In the genomic region with DNA sequence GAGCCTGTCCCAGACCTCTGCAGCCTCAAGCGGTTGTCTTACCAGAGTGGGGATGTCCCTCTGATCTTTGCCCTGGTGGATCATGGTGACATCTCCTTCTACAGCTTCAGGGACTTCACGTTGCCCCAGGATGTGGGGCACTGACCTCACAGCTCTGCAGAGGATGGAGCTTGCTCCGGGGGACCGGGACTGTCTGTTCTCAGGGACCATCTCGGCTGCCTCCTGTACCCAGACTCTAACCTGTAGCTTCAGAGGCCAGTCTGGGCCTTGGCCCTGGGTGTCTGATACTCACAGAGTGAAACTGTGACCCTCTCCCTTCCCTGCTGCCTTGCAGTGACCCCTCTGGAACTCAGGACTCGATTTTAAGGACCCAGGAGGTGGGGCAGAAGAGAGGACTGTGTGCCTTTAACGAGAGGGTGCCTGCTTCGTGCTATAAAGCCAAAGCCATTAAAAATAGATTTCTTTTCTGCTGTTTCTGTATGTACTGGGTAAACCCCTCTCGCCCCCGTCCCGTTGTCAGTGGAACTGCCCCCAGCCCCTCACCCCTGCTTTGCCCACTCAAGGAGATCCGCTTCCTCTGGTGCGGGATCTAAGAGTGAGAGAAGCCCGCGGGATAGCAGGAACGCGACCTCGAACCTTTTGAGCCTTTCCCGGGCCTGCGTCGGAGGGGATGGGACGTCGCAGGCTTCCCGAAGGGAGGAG, we compare ENCODE assay signal across 8 cellular contexts. TPM values are rescaled to one million over a fixed set of nuclear protein-coding genes. Genes with fewer than 3 reads are reported as not detected.
DNase-seq lines count a peak whose midpoint lies in the region; ATAC-seq and TF ChIP-seq lines count a peak whose summit lies in the region.

No MANE protein-coding gene starts in this region.

- H3K27me3 Mint-ChIP-seq in effector memory CD8-positive, alpha-beta T cell: no peaks in the 10 kb centered on the region
- no peaks in the 10 kb centered on the region for H3K27me3 Mint-ChIP-seq in natural killer cell treated with Interleukin-12 subunit alpha and Interleukin-12 subunit beta and Interleukin-15 and Interleukin-18, amount 100 ng/mL, for 72 hours

- no peak for ATAC-seq in effector memory CD8-positive, alpha-beta T cell (replicated peaks)
- ATAC-seq in natural killer cell treated with Interleukin-12 subunit alpha and Interleukin-12 subunit beta and Interleukin-15 and Interleukin-18, amount 100 ng/mL, for 72 hours: no peak
- no peak for ATAC-seq in GM21447 (IDR thresholded peaks at IDR 0.05; ENCODE audit: unreplicated experiment)
- no peak for ATAC-seq in omental fat pad (ENCODE audit: low FRiP score)

- peak overlapping the region; percentile 80 for H3K9ac ChIP-seq in NT2/D1 (ENCODE audit: insufficient read length, low read depth)

- DNase-seq in BE2C (no peak), NT2/D1 (ENCODE audit: low read depth, low spot score) (no peak), GOT3 (lab: John Stamatoyannopoulos, UW) (no peak), omental fat pad (ENCODE audit: low spot score) (no peak), anterior cingulate cortex (lab: John Stamatoyannopoulos, UW) (no peak)
- DNase-seq in effector memory CD8-positive, alpha-beta T cell: no peak
- DNase-seq in natural killer cell treated with Interleukin-12 subunit alpha and Interleukin-12 subunit beta and Interleukin-15 and Interleukin-18, amount 100 ng/mL, for 72 hours (ENCODE audit: low spot score): no peak

- peaks cover 37% of the 10 kb centered on the region for H3K36me3 Mint-ChIP-seq in effector memory CD8-positive, alpha-beta T cell (ENCODE audit: insufficient read depth)
- peaks cover 4% of the 10 kb centered on the region for H3K36me3 Mint-ChIP-seq in natural killer cell treated with Interleukin-12 subunit alpha and Interleukin-12 subunit beta and Interleukin-15 and Interleukin-18, amount 100 ng/mL, for 72 hours

- H3K4me1 ChIP-seq in BE2C: no peaks in the 10 kb centered on the region
- peaks cover 4% of the 10 kb centered on the region for H3K4me1 ChIP-seq in NT2/D1 (ENCODE audit: insufficient read depth, insufficient read length)

- no peaks in the 10 kb centered on the region for H3K9me3 Mint-ChIP-seq in effector memory CD8-positive, alpha-beta T cell
- H3K9me3 Mint-ChIP-seq in natural killer cell treated with Interleukin-12 subunit alpha and Interleukin-12 subunit beta and Interleukin-15 and Interleukin-18, amount 100 ng/mL, for 72 hours: no peaks in the 10 kb centered on the region

- H3K36me3 ChIP-seq in BE2C (peaks cover 3% of the 10 kb centered on the region; the same call in 1 of the 2 replicates), NT2/D1 (ENCODE audit: insufficient read depth, insufficient read length, low read length) (peaks cover 44% of the 10 kb centered on the region)

- H3K4me3 ChIP-seq in BE2C (ENCODE audit: low read depth, low read length) (peak overlapping the region; percentile 65), NT2/D1 (ENCODE audit: insufficient read length, low read depth) (peak overlapping the region; percentile 62)

- no peak for TF ChIP-seq CTCF in BE2C (IDR thresholded peaks at IDR 0.05; ENCODE audit: low read depth, low read length)
- no peak for TF ChIP-seq CTCF in omental fat pad (IDR thresholded peaks at IDR 0.05)

- no peaks in the 10 kb centered on the region for H3K9me3 ChIP-seq in BE2C
- H3K9me3 ChIP-seq in NT2/D1 (ENCODE audit: insufficient read depth, low read length): no peaks in the 10 kb centered on the region

- H3K4me3 Mint-ChIP-seq in effector memory CD8-positive, alpha-beta T cell: peak overlapping the region; percentile 83 to 88
- H3K4me3 Mint-ChIP-seq in natural killer cell treated with Interleukin-12 subunit alpha and Interleukin-12 subunit beta and Interleukin-15 and Interleukin-18, amount 100 ng/mL, for 72 hours: peak overlapping the region; percentile 20

- H3K27ac Mint-ChIP-seq in effector memory CD8-positive, alpha-beta T cell: no peak overlapping the region
- H3K27ac Mint-ChIP-seq in natural killer cell treated with Interleukin-12 subunit alpha and Interleukin-12 subunit beta and Interleukin-15 and Interleukin-18, amount 100 ng/mL, for 72 hours: no peak overlapping the region

- H3K27me3 ChIP-seq in BE2C: peaks cover 13% of the 10 kb centered on the region
- peaks cover 11% of the 10 kb centered on the region for H3K27me3 ChIP-seq in NT2/D1 (ENCODE audit: insufficient read depth, insufficient read length)

- peaks cover 10 to 17% of the 10 kb centered on the region in 2 donors for H3K4me1 Mint-ChIP-seq in effector memory CD8-positive, alpha-beta T cell (ENCODE audit: low read depth in 2 of 2)
- peaks cover 0 to 18% of the 10 kb centered on the region in 2 donors for H3K4me1 Mint-ChIP-seq in natural killer cell treated with Interleukin-12 subunit alpha and Interleukin-12 subunit beta and Interleukin-15 and Interleukin-18, amount 100 ng/mL, for 72 hours (ENCODE audit: low read depth in 2 of 2)

RNA-seq across cellular contexts. Expression of a gene that starts 1.1 kb away (rescaled TPM):
- polyA plus RNA-seq in BE2C (2012; ENCODE audit: insufficient read depth, insufficient read length, low read depth): 2.7 TPM
- total RNA-seq in natural killer cell treated with Interleukin-12 subunit alpha and Interleukin-12 subunit beta and Interleukin-15 and Interleukin-18, amount 100 ng/mL, for 72 hours: 10 to 100 TPM; 21.4 to 34.1 TPM
- 10 to 100 TPM in 1 of 4 donors, 1 to 10 TPM in 3; 5.4 to 10.4 (median 6.7) TPM for total RNA-seq in omental fat pad

RNA-seq across cellular contexts. Expression of a gene that starts 8.1 kb away (rescaled TPM):
- 71.6 TPM for polyA plus RNA-seq in BE2C (2012; ENCODE audit: insufficient read depth, insufficient read length, low read depth)
- total RNA-seq in natural killer cell treated with Interleukin-12 subunit alpha and Interleukin-12 subunit beta and Interleukin-15 and Interleukin-18, amount 100 ng/mL, for 72 hours: 100 to 1,000 TPM in 1 of 2 donors, 10 to 100 TPM in 1; 37.5 to 106 TPM
- total RNA-seq in omental fat pad: 10 to 100 TPM in 3 of 4 donors, 1 to 10 TPM in 1; 9.4 to 33.3 (median 14.9) TPM

RNA-seq across cellular contexts. Expression of a gene that starts 9.1 kb away (rescaled TPM):
- polyA plus RNA-seq in BE2C (2012; ENCODE audit: insufficient read depth, insufficient read length, low read depth): 28.5 TPM
- under 1 TPM; 0.33 to 0.98 TPM for total RNA-seq in natural killer cell treated with Interleukin-12 subunit alpha and Interleukin-12 subunit beta and Interleukin-15 and Interleukin-18, amount 100 ng/mL, for 72 hours
- total RNA-seq in omental fat pad: 10 to 100 TPM in 3 of 4 donors, 1 to 10 TPM in 1; 6.7 to 61.5 (median 23.9) TPM
